In the genomic region with DNA sequence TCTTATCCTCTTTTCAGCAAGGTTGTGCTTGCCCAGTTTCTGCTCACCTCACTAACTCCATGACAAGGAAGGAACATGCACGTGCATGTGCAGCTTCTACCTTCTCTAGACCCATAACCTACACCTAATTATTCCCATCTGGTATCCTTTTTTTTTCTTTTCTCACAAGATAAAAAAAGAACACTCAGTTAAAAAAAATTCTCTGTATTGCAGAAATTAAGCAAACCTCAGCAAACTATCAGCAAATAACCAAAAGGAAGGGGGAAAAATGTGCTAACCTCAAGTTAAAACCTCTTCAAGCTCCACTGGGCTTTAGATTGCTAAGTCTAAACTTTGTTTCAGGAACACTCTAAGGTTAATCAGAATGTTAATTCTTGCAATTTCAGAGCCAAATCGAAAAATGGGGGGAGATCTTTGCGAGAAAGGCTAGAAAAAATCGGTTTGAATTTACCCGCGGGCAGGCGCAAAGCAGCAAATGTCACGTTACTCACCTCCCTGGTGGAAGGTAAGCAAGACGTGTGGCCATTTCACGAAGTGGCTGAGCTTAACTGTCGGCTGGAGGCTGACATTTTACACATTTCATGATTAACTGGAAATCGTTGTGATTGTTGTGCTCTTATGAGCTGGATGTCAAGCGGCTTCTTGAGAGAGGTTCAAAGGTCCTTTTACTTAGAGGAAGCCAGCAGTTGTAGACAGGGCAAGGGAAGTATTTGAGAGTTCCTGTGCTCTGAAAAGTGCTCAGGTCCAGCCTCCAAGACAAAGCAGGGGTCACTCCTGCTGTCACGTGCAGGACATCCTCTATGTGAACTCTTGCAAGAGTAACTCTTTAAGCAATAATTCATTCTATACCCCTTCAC, we compare ENCODE assay signal across 2 cellular contexts.
TF ChIP-seq lines count a peak whose summit lies in the region.

No MANE protein-coding gene starts in this region.

TF ChIP-seq in GM12878, 131 proteins besides CTCF, POLR2A, EP300 and RAD21:
- TF ChIP-seq ZZZ3 (IDR thresholded peaks at IDR 0.05; ENCODE audit: control insufficient read depth, insufficient read length, low read depth) (no peak), SPI1 (IDR thresholded peaks at IDR 0.05; ENCODE audit: borderline replicate concordance, insufficient read depth, low read depth, low read length) (no peak), IKZF2 (IDR thresholded peaks at IDR 0.05) (no peak), BHLHE40 (IDR thresholded peaks at IDR 0.05; ENCODE audit: borderline replicate concordance in 1 of 2, low read depth in 2 of 2, low read length in 1 of 2) (no peak), IRF4 (IDR thresholded peaks at IDR 0.05; ENCODE audit: low read depth, low read length) (no peak), TBL1XR1 (IDR thresholded peaks at IDR 0.05; ENCODE audit: low read depth, low read length) (no peak), EZH2 (IDR thresholded peaks at IDR 0.05; ENCODE audit: borderline replicate concordance, control insufficient read depth, low read depth, low read length) (no peak), CEBPB (IDR thresholded peaks at IDR 0.05; ENCODE audit: borderline replicate concordance in 1 of 2, low read depth in 2 of 2, low read length in 2 of 2) (no peak), SMARCA5 (IDR thresholded peaks at IDR 0.05) (no peak)
- TF ChIP-seq, protein P1, sequence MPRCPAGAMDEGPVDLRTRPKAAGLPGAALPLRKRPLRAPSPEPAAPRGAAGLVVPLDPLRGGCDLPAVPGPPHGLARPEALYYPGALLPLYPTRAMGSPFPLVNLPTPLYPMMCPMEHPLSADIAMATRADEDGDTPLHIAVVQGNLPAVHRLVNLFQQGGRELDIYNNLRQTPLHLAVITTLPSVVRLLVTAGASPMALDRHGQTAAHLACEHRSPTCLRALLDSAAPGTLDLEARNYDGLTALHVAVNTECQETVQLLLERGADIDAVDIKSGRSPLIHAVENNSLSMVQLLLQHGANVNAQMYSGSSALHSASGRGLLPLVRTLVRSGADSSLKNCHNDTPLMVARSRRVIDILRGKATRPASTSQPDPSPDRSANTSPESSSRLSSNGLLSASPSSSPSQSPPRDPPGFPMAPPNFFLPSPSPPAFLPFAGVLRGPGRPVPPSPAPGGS (IDR thresholded peaks at IDR 0.05; ENCODE audit: borderline replicate concordance, insufficient read depth, low read depth, low read length, poor library complexity, severe bottlenecking), result no peak
- TF ChIP-seq, protein P2, sequence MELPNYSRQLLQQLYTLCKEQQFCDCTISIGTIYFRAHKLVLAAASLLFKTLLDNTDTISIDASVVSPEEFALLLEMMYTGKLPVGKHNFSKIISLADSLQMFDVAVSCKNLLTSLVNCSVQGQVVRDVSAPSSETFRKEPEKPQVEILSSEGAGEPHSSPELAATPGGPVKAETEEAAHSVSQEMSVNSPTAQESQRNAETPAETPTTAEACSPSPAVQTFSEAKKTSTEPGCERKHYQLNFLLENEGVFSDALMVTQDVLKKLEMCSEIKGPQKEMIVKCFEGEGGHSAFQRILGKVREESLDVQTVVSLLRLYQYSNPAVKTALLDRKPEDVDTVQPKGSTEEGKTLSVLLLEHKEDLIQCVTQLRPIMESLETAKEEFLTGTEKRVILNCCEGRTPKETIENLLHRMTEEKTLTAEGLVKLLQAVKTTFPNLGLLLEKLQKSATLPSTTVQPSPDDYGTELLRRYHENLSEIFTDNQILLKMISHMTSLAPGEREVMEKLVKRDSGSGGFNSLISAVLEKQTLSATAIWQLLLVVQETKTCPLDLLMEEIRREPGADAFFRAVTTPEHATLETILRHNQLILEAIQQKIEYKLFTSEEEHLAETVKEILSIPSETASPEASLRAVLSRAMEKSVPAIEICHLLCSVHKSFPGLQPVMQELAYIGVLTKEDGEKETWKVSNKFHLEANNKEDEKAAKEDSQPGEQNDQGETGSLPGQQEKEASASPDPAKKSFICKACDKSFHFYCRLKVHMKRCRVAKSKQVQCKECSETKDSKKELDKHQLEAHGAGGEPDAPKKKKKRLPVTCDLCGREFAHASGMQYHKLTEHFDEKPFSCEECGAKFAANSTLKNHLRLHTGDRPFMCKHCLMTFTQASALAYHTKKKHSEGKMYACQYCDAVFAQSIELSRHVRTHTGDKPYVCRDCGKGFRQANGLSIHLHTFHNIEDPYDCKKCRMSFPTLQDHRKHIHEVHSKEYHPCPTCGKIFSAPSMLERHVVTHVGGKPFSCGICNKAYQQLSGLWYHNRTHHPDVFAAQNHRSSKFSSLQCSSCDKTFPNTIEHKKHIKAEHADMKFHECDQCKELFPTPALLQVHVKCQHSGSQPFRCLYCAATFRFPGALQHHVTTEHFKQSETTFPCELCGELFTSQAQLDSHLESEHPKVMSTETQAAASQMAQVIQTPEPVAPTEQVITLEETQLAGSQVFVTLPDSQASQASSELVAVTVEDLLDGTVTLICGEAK (IDR thresholded peaks at IDR 0.05; ENCODE audit: borderline replicate concordance), result no peak
TF ChIP-seq in GM12878: peak in this region for 0.

TF ChIP-seq in HepG2, 621 proteins besides CTCF, POLR2A, EP300 and RAD21 (continues in another document):
- TF ChIP-seq DMAP1 (CRISPR knock-in tag; IDR thresholded peaks at IDR 0.05) (no peak), ZFY (CRISPR knock-in tag; IDR thresholded peaks at IDR 0.05) (no peak), NCOA1 (CRISPR knock-in tag; IDR thresholded peaks at IDR 0.05) (no peak), SPEN (CRISPR knock-in tag; IDR thresholded peaks at IDR 0.05; ENCODE audit: low read depth) (no peak), ZSCAN21 (CRISPR knock-in tag; IDR thresholded peaks at IDR 0.05; ENCODE audit: borderline replicate concordance) (no peak), ZNF296 (CRISPR knock-in tag; conservative IDR thresholded peaks at IDR 0.05) (no peak), ZNF33B (CRISPR knock-in tag; IDR thresholded peaks at IDR 0.05) (no peak), MTF2 (CRISPR knock-in tag; IDR thresholded peaks at IDR 0.05; ENCODE audit: borderline replicate concordance) (no peak), LRRFIP1 (CRISPR knock-in tag; conservative IDR thresholded peaks at IDR 0.05) (no peak), RAD51 (IDR thresholded peaks at IDR 0.05; ENCODE audit: borderline replicate concordance) (no peak), ZNF543 (CRISPR knock-in tag; IDR thresholded peaks at IDR 0.05) (no peak), MAFK (conservative IDR thresholded peaks at IDR 0.05 in 1 of 2, IDR thresholded peaks at IDR 0.05 in 1 of 2; ENCODE audit: low read length in 2 of 2) (peak in 1 of 2 experiments; percentile 54; a peak in 2 of 4 replicates), PHF20 (CRISPR knock-in tag; IDR thresholded peaks at IDR 0.05) (no peak), ZNF276 (CRISPR knock-in tag; IDR thresholded peaks at IDR 0.05; ENCODE audit: low read depth) (no peak), ZNF549 (CRISPR knock-in tag; IDR thresholded peaks at IDR 0.05) (0 out of 2 replicates have a peak, but pooled peaks have one; percentile 30), MAFF (IDR thresholded peaks at IDR 0.05; ENCODE audit: low read depth, low read length) (peak; percentile 40; the same call in 1 of the 2 replicates), ZNF432 (CRISPR knock-in tag; IDR thresholded peaks at IDR 0.05; ENCODE audit: borderline replicate concordance) (no peak), ZNF713 (CRISPR knock-in tag; IDR thresholded peaks at IDR 0.05) (no peak), HNF4A (CRISPR knock-in tag; IDR thresholded peaks at IDR 0.05) (peak; percentile 26; the same call in 1 of the 2 replicates), IRX3 (CRISPR knock-in tag; IDR thresholded peaks at IDR 0.05; ENCODE audit: borderline replicate concordance, low read depth) (no peak), KDM5B (CRISPR knock-in tag; IDR thresholded peaks at IDR 0.05; ENCODE audit: borderline replicate concordance) (no peak), GLI4 (CRISPR knock-in tag; IDR thresholded peaks at IDR 0.05; ENCODE audit: borderline replicate concordance) (no peak), ZNF343 (CRISPR knock-in tag; IDR thresholded peaks at IDR 0.05) (no peak), NFRKB (IDR thresholded peaks at IDR 0.05) (no peak)
- TF ChIP-seq, protein P3, sequence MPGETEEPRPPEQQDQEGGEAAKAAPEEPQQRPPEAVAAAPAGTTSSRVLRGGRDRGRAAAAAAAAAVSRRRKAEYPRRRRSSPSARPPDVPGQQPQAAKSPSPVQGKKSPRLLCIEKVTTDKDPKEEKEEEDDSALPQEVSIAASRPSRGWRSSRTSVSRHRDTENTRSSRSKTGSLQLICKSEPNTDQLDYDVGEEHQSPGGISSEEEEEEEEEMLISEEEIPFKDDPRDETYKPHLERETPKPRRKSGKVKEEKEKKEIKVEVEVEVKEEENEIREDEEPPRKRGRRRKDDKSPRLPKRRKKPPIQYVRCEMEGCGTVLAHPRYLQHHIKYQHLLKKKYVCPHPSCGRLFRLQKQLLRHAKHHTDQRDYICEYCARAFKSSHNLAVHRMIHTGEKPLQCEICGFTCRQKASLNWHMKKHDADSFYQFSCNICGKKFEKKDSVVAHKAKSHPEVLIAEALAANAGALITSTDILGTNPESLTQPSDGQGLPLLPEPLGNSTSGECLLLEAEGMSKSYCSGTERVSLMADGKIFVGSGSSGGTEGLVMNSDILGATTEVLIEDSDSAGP (CRISPR knock-in tag; IDR thresholded peaks at IDR 0.05; ENCODE audit: borderline replicate concordance), result no peak
- TF ChIP-seq, protein P4, sequence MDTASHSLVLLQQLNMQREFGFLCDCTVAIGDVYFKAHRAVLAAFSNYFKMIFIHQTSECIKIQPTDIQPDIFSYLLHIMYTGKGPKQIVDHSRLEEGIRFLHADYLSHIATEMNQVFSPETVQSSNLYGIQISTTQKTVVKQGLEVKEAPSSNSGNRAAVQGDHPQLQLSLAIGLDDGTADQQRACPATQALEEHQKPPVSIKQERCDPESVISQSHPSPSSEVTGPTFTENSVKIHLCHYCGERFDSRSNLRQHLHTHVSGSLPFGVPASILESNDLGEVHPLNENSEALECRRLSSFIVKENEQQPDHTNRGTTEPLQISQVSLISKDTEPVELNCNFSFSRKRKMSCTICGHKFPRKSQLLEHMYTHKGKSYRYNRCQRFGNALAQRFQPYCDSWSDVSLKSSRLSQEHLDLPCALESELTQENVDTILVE (CRISPR knock-in tag; IDR thresholded peaks at IDR 0.05), result no peak
- TF ChIP-seq, protein P5, sequence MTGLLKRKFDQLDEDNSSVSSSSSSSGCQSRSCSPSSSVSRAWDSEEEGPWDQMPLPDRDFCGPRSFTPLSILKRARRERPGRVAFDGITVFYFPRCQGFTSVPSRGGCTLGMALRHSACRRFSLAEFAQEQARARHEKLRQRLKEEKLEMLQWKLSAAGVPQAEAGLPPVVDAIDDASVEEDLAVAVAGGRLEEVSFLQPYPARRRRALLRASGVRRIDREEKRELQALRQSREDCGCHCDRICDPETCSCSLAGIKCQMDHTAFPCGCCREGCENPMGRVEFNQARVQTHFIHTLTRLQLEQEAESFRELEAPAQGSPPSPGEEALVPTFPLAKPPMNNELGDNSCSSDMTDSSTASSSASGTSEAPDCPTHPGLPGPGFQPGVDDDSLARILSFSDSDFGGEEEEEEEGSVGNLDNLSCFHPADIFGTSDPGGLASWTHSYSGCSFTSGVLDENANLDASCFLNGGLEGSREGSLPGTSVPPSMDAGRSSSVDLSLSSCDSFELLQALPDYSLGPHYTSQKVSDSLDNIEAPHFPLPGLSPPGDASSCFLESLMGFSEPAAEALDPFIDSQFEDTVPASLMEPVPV (CRISPR knock-in tag; IDR thresholded peaks at IDR 0.05), result no peak
- TF ChIP-seq, protein P6, sequence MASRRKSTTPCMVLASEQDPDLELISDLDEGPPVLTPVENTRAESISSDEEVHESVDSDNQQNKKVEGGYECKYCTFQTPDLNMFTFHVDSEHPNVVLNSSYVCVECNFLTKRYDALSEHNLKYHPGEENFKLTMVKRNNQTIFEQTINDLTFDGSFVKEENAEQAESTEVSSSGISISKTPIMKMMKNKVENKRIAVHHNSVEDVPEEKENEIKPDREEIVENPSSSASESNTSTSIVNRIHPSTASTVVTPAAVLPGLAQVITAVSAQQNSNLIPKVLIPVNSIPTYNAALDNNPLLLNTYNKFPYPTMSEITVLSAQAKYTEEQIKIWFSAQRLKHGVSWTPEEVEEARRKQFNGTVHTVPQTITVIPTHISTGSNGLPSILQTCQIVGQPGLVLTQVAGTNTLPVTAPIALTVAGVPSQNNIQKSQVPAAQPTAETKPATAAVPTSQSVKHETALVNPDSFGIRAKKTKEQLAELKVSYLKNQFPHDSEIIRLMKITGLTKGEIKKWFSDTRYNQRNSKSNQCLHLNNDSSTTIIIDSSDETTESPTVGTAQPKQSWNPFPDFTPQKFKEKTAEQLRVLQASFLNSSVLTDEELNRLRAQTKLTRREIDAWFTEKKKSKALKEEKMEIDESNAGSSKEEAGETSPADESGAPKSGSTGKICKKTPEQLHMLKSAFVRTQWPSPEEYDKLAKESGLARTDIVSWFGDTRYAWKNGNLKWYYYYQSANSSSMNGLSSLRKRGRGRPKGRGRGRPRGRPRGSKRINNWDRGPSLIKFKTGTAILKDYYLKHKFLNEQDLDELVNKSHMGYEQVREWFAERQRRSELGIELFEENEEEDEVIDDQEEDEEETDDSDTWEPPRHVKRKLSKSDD (CRISPR knock-in tag; IDR thresholded peaks at IDR 0.05; ENCODE audit: low read depth), result no peak
- TF ChIP-seq, protein P7, sequence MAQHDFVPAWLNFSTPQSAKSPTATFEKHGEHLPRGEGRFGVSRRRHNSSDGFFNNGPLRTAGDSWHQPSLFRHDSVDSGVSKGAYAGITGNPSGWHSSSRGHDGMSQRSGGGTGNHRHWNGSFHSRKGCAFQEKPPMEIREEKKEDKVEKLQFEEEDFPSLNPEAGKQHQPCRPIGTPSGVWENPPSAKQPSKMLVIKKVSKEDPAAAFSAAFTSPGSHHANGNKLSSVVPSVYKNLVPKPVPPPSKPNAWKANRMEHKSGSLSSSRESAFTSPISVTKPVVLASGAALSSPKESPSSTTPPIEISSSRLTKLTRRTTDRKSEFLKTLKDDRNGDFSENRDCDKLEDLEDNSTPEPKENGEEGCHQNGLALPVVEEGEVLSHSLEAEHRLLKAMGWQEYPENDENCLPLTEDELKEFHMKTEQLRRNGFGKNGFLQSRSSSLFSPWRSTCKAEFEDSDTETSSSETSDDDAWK (CRISPR knock-in tag; IDR thresholded peaks at IDR 0.05), result no peak
